26 cellular contexts compared by ENCODE assay signal in the genomic region with DNA sequence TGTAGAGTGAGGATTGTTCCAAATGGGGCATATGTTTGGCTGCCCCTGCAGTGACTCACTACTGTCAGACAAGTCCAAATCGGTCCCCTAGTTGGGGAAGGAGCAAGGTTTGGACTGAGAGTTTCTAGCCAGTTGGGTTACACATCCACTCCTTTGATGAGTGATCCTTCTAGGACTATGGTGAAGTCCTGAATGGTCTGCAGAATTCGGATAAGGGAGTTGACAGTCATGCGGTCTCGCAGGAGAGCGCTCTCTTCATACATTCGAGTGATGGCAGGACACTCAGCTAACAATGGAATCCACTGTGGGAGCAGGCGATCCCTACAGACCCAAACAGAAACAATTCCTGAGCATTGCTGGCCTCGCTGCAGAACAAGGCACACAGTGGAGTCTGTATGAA.
A peak's percentile ranks its signal among the peaks of the same experiment; 100 is the strongest.
DNase-seq lines count a peak whose midpoint lies in the region; ATAC-seq and TF ChIP-seq lines count a peak whose summit lies in the region.
"Had no signal": no experiment of that assay in that cellular context is flagged by ENCODE, and none has a peak within 500 bp of the region (broad histone marks: within the 10 kb centered on the region; RNA-seq: fewer than 3 reads in every experiment).

No MANE protein-coding gene starts in this region.

- H3K27ac ChIP-seq in VCaP: peak overlapping the region; percentile 1; the same call in 1 of the 2 replicates
- H3K27ac ChIP-seq: heart right ventricle, testis had no signal

- H3K9me3 Mint-ChIP-seq in nephron progenitor cell: peaks cover 2% of the 10 kb centered on the region
- H3K9me3 Mint-ChIP-seq: activated B cell treated with CpG ODN at 0.5 μM for 24 hours; activated CD4-positive, alpha-beta memory T cell treated with anti-CD3 and anti-CD28 coated beads for 36 hours; CD14-positive monocyte; stimulated activated memory B cell treated with anti-CD40 and anti-IgM and Interleukin-4, amounts not matched to agents 10 μg/mL and 1 μg/mL and 100 μg/mL, for 72 hours had no signal

- ATAC-seq in left colon (no peak), GM18858 (IDR thresholded peaks at IDR 0.05; ENCODE audit: unreplicated experiment) (no peak)
- ATAC-seq: naive thymus-derived CD4-positive, alpha-beta T cell; stimulated activated memory B cell treated with anti-CD40 and anti-IgM and Interleukin-4, amounts not matched to agents 10 μg/mL and 1 μg/mL and 100 μg/mL, for 72 hours had no signal

- H3K4me1 Mint-ChIP-seq in nephron progenitor cell: peaks cover 30% of the 10 kb centered on the region
- H3K4me1 Mint-ChIP-seq: activated B cell treated with CpG ODN at 0.5 μM for 24 hours; CD14-positive monocyte; naive thymus-derived CD4-positive, alpha-beta T cell; stimulated activated memory B cell treated with anti-CD40 and anti-IgM and Interleukin-4, amounts not matched to agents 10 μg/mL and 1 μg/mL and 100 μg/mL, for 72 hours had no signal

- peaks cover 47% of the 10 kb centered on the region for H3K4me1 ChIP-seq in ES-I3 (ENCODE audit: insufficient read depth, low read length)
- H3K4me1 ChIP-seq: heart right ventricle, testis had no signal

- H3K27me3 Mint-ChIP-seq in nephron progenitor cell (ENCODE audit: low read depth, poor library complexity): no peaks in the 10 kb centered on the region
- H3K27me3 Mint-ChIP-seq: activated B cell treated with CpG ODN at 0.5 μM for 24 hours; stimulated activated memory B cell treated with anti-CD40 and anti-IgM and Interleukin-4, amounts not matched to agents 10 μg/mL and 1 μg/mL and 100 μg/mL, for 72 hours had no signal

- H3K36me3 ChIP-seq in ES-I3 (ENCODE audit: insufficient read depth, low read length): no peaks in the 10 kb centered on the region

- intact Hi-C loops in left colon (cut with DNase I, micrococcal nuclease): no loop called here

- no peaks in the 10 kb centered on the region for H3K9me3 ChIP-seq in ES-I3 (ENCODE audit: control insufficient read depth, insufficient read depth, low read length)
- H3K9me3 ChIP-seq: heart right ventricle, SK-N-SH, testis had no signal

- H3K4me3 Mint-ChIP-seq in nephron progenitor cell: no peak overlapping the region
- H3K4me3 Mint-ChIP-seq: activated B cell treated with CpG ODN at 0.5 μM for 24 hours; activated CD4-positive, alpha-beta memory T cell treated with anti-CD3 and anti-CD28 coated beads for 36 hours; CD14-positive monocyte; naive thymus-derived CD4-positive, alpha-beta T cell; stimulated activated memory B cell treated with anti-CD40 and anti-IgM and Interleukin-4, amounts not matched to agents 10 μg/mL and 1 μg/mL and 100 μg/mL, for 72 hours had no signal

- peaks cover 71% of the 10 kb centered on the region for H3K36me3 Mint-ChIP-seq in nephron progenitor cell (ENCODE audit: low read depth)
- H3K36me3 Mint-ChIP-seq: activated CD4-positive, alpha-beta memory T cell treated with anti-CD3 and anti-CD28 coated beads for 36 hours; CD14-positive monocyte; naive thymus-derived CD4-positive, alpha-beta T cell had no signal

- H3K9ac ChIP-seq in ES-I3 (ENCODE audit: low read depth, low read length): peak overlapping the region; percentile 45; the same call in 1 of the 2 replicates
- H3K9ac ChIP-seq: SK-N-SH had no signal

- peak overlapping the region; percentile 22 for H3K27ac Mint-ChIP-seq in nephron progenitor cell
- H3K27ac Mint-ChIP-seq: activated B cell treated with CpG ODN at 0.5 μM for 24 hours; activated CD4-positive, alpha-beta memory T cell treated with anti-CD3 and anti-CD28 coated beads for 36 hours; CD14-positive monocyte; naive thymus-derived CD4-positive, alpha-beta T cell; stimulated activated memory B cell treated with anti-CD40 and anti-IgM and Interleukin-4, amounts not matched to agents 10 μg/mL and 1 μg/mL and 100 μg/mL, for 72 hours had no signal

- no peak overlapping the region for H3K4me3 ChIP-seq in fibroblast of mammary gland (ENCODE audit: control insufficient read depth, low read depth, low read length)
- H3K4me3 ChIP-seq: heart right ventricle, testis had no signal

- peak; percentile 11 for DNase-seq in fibroblast of mammary gland (ENCODE audit: low read depth)
- DNase-seq in nephron progenitor cell: no peak
- no peak for DNase-seq in NCI-H748 treated with DMSO at 0.1 percent for 48 hours (lab: John Stamatoyannopoulos, UW)
- no peak for DNase-seq in left colon
- no peak for DNase-seq in GM20000 (ENCODE audit: low spot score)
- DNase-seq: activated B cell treated with CpG ODN at 0.5 μM for 24 hours; activated CD4-positive, alpha-beta memory T cell treated with anti-CD3 and anti-CD28 coated beads for 36 hours; activated naive CD4-positive, alpha-beta T cell; activated T-cell treated with anti-CD3 and anti-CD28 coated beads for 4 hours; aorta; DMS 273 treated with DMSO at 0.1 percent for 48 hours; heart right ventricle; Kasumi-1; naive thymus-derived CD4-positive, alpha-beta T cell; NCI-H1092; NCI-H2029; NCI-H510A treated with DMSO at 0.1 percent for 48 hours; posterior cingulate gyrus; SK-N-SH; stimulated activated CD4-positive, alpha-beta T cell treated with anti-CD3 and anti-CD28 coated beads, Interleukin-1b, Interleukin-23, amount 100 ng/mL, for 48 hours; testis had no signal

- TF ChIP-seq CTCF in VCaP (conservative IDR thresholded peaks at IDR 0.05) (no peak), fibroblast of mammary gland (conservative IDR thresholded peaks at IDR 0.05; ENCODE audit: control insufficient read depth, insufficient read depth, low read depth, low read length) (no peak), nephron progenitor cell (IDR thresholded peaks at IDR 0.05) (no peak), GM20000 (IDR thresholded peaks at IDR 0.05; ENCODE audit: extremely low read depth, missing control alignments) (no peak)
